In genomic region chr1:42192106-42192505, GRCh38 we compare ENCODE assay signal across 20 cellular contexts. TPM values are rescaled to one million over a fixed set of nuclear protein-coding genes. Genes with fewer than 3 reads are reported as not detected.
DNase-seq lines count a peak whose midpoint lies in the region; ATAC-seq, FAIRE-seq and TF ChIP-seq lines count a peak whose summit lies in the region.
"Had no signal": no experiment of that assay in that cellular context is flagged by ENCODE, and none has a peak within 500 bp of the region (broad histone marks: within the 10 kb centered on the region; RNA-seq: fewer than 3 reads in every experiment).

No MANE protein-coding gene starts in this region.

- no peak overlapping the region for H3K27ac ChIP-seq in GM23338 (ENCODE audit: low read depth)
- H3K27ac ChIP-seq in stomach, result no peak overlapping the region

- H3K9me2 ChIP-seq in GM23338 (ENCODE audit: insufficient read depth), result no peaks in the 10 kb centered on the region

- no peak for DNase-seq in activated T-cell treated with anti-CD3 and anti-CD28 coated beads, Interleukin-2, amount 50 U/mL, for 24 hours
- DNase-seq in activated T-cell treated with anti-CD3 and anti-CD28 coated beads, Interleukin-2, amount 50 U/mL, for 72 hours, result no peak
- DNase-seq in GM23338 (ENCODE audit: low spot score), result no peak
- DNase-seq in bronchial epithelial cell (ENCODE audit: low read depth), result peak; percentile 69
- DNase-seq in natural killer cell treated with Interleukin-12 subunit alpha and Interleukin-12 subunit beta and Interleukin-15 and Interleukin-18, amount 100 ng/mL, for 72 hours (ENCODE audit: low spot score), result no peak
- DNase-seq in stomach, result no peak
- no peak for DNase-seq in stimulated activated CD4-positive, alpha-beta T cell treated with anti-CD3 and anti-CD28 coated beads, Interleukin-15, amount 100 ng/mL, for 24 hours
- no peak for DNase-seq in superior temporal gyrus (ENCODE audit: extremely low spot score)
- DNase-seq: 8988T, DND-41, MV-4-11, NCI-H1694 treated with DMSO at 0.1 percent for 48 hours had no signal

- H3K27me3 Mint-ChIP-seq in activated T-cell treated with anti-CD3 and anti-CD28 coated beads, Interleukin-2, amount 50 U/mL, for 24 hours, result no peaks in the 10 kb centered on the region
- no peaks in the 10 kb centered on the region for H3K27me3 Mint-ChIP-seq in activated T-cell treated with anti-CD3 and anti-CD28 coated beads, Interleukin-2, amount 50 U/mL, for 72 hours (ENCODE audit: low read depth)
- H3K27me3 Mint-ChIP-seq in GM23338 (ENCODE audit: insufficient read depth, low read depth, poor library complexity), result no peaks in the 10 kb centered on the region
- H3K27me3 Mint-ChIP-seq in natural killer cell treated with Interleukin-12 subunit alpha and Interleukin-12 subunit beta and Interleukin-15 and Interleukin-18, amount 100 ng/mL, for 72 hours, result no peaks in the 10 kb centered on the region

- FAIRE-seq in bronchial epithelial cell (lab: Jason Lieb, UNC), result no peak
- FAIRE-seq: GM19239, H1 had no signal

- no peaks in the 10 kb centered on the region for H3K4me1 ChIP-seq in GM23338 (ENCODE audit: insufficient read depth)
- no peaks in the 10 kb centered on the region for H3K4me1 ChIP-seq in stomach

- H3K27ac Mint-ChIP-seq in activated T-cell treated with anti-CD3 and anti-CD28 coated beads, Interleukin-2, amount 50 U/mL, for 24 hours, result peak overlapping the region; percentile 42
- no peak overlapping the region for H3K27ac Mint-ChIP-seq in activated T-cell treated with anti-CD3 and anti-CD28 coated beads, Interleukin-2, amount 50 U/mL, for 72 hours
- 0 out of 2 replicates have a peak overlapping the region, but pooled peaks have one; percentile 8 for H3K27ac Mint-ChIP-seq in GM23338
- peak overlapping the region in 1 of 2 donors; percentile 47 for H3K27ac Mint-ChIP-seq in natural killer cell treated with Interleukin-12 subunit alpha and Interleukin-12 subunit beta and Interleukin-15 and Interleukin-18, amount 100 ng/mL, for 72 hours

- H3F3A ChIP-seq in GM23338 (replicated peaks; ENCODE audit: low read depth), result no peaks in the 10 kb centered on the region

- no peaks in the 10 kb centered on the region for H3K9me3 ChIP-seq in stomach

- no peak overlapping the region for H3K4me3 Mint-ChIP-seq in activated T-cell treated with anti-CD3 and anti-CD28 coated beads, Interleukin-2, amount 50 U/mL, for 24 hours
- no peak overlapping the region for H3K4me3 Mint-ChIP-seq in activated T-cell treated with anti-CD3 and anti-CD28 coated beads, Interleukin-2, amount 50 U/mL, for 72 hours
- no peak overlapping the region for H3K4me3 Mint-ChIP-seq in GM23338
- peak overlapping the region; percentile 46 for H3K4me3 Mint-ChIP-seq in natural killer cell treated with Interleukin-12 subunit alpha and Interleukin-12 subunit beta and Interleukin-15 and Interleukin-18, amount 100 ng/mL, for 72 hours
- H3K4me3 Mint-ChIP-seq: CD14-positive monocyte had no signal

- peaks cover 22% of the 10 kb centered on the region; the same call in 1 of the 2 replicates for H3K36me3 ChIP-seq in GM23338 (ENCODE audit: insufficient read depth)
- peaks cover 5% of the 10 kb centered on the region for H3K36me3 ChIP-seq in bronchial epithelial cell (ENCODE audit: control insufficient read depth, insufficient read depth, low read length)
- peaks cover 20 to 89% (median 85%) of the 10 kb centered on the region in 4 donors for H3K36me3 ChIP-seq in stomach

- H3K4me3 ChIP-seq in GM23338, result no peak overlapping the region
- H3K4me3 ChIP-seq in bronchial epithelial cell (ENCODE audit: low read depth, low read length), result no peak overlapping the region
- no peak overlapping the region for H3K4me3 ChIP-seq in stomach

- no peaks in the 10 kb centered on the region for H4K20me1 ChIP-seq in GM23338 (replicated peaks; ENCODE audit: insufficient read depth)

- 0 out of 2 replicates have a peak, but pooled peaks cover 3% of the 10 kb centered on the region for H3K79me2 ChIP-seq in GM23338 (replicated peaks; ENCODE audit: insufficient read depth)

- peaks cover 89% of the 10 kb centered on the region for H3K36me3 Mint-ChIP-seq in activated T-cell treated with anti-CD3 and anti-CD28 coated beads, Interleukin-2, amount 50 U/mL, for 24 hours (ENCODE audit: low read depth)
- peaks cover 6 to 12% of the 10 kb centered on the region in 2 donors for H3K36me3 Mint-ChIP-seq in activated T-cell treated with anti-CD3 and anti-CD28 coated beads, Interleukin-2, amount 50 U/mL, for 72 hours (ENCODE audit: insufficient read depth in 2 of 2)
- peaks cover 22% of the 10 kb centered on the region for H3K36me3 Mint-ChIP-seq in GM23338 (ENCODE audit: low read depth)
- peaks cover 18% of the 10 kb centered on the region for H3K36me3 Mint-ChIP-seq in natural killer cell treated with Interleukin-12 subunit alpha and Interleukin-12 subunit beta and Interleukin-15 and Interleukin-18, amount 100 ng/mL, for 72 hours

- ATAC-seq in activated T-cell treated with anti-CD3 and anti-CD28 coated beads, Interleukin-2, amount 50 U/mL, for 72 hours (replicated peaks in 1 of 2), result no peak
- ATAC-seq in GM23338, result no peak
- ATAC-seq in natural killer cell treated with Interleukin-12 subunit alpha and Interleukin-12 subunit beta and Interleukin-15 and Interleukin-18, amount 100 ng/mL, for 72 hours, result no peak
- ATAC-seq: Panc1, Right ventricle myocardium inferior had no signal

- no peak overlapping the region for H3K4me2 ChIP-seq in GM23338

- 86 to 94% (median 90%) methylated on average over 4 of the region's 4 CpGs for WGBS in stomach, 5 donors

- H3K4me1 Mint-ChIP-seq in activated T-cell treated with anti-CD3 and anti-CD28 coated beads, Interleukin-2, amount 50 U/mL, for 24 hours (ENCODE audit: low read depth), result no peaks in the 10 kb centered on the region
- H3K4me1 Mint-ChIP-seq in activated T-cell treated with anti-CD3 and anti-CD28 coated beads, Interleukin-2, amount 50 U/mL, for 72 hours (ENCODE audit: low read depth), result no peaks in the 10 kb centered on the region
- H3K4me1 Mint-ChIP-seq in GM23338, result no peaks in the 10 kb centered on the region
- peaks cover 14 to 15% of the 10 kb centered on the region in 2 donors for H3K4me1 Mint-ChIP-seq in natural killer cell treated with Interleukin-12 subunit alpha and Interleukin-12 subunit beta and Interleukin-15 and Interleukin-18, amount 100 ng/mL, for 72 hours (ENCODE audit: low read depth in 2 of 2)
- H3K4me1 Mint-ChIP-seq: CD14-positive monocyte had no signal

- no peak for TF ChIP-seq CTCF in GM23338 (conservative IDR thresholded peaks at IDR 0.05; ENCODE audit: low read depth in 2 of 2)
- TF ChIP-seq CTCF in bronchial epithelial cell (IDR thresholded peaks at IDR 0.05; ENCODE audit: insufficient read depth, low read length, severe bottlenecking), result no peak
- TF ChIP-seq CTCF in stomach (IDR thresholded peaks at IDR 0.05), result no peak

- H3K27me3 ChIP-seq in GM23338 (ENCODE audit: insufficient read depth) (no peaks in the 10 kb centered on the region), bronchial epithelial cell (ENCODE audit: control insufficient read depth, insufficient read depth, low read length) (no peaks in the 10 kb centered on the region), stomach (no peaks in the 10 kb centered on the region)

- intact Hi-C loops in stomach (cut with DNase I; ENCODE audit: low total_unique reads), result no loop called here

- TF ChIP-seq POLR2A in stomach (IDR thresholded peaks at IDR 0.05), result no peak

- no peak overlapping the region for H2AFZ ChIP-seq in GM23338

- no peaks in the 10 kb centered on the region for H3K9me3 Mint-ChIP-seq in activated T-cell treated with anti-CD3 and anti-CD28 coated beads, Interleukin-2, amount 50 U/mL, for 24 hours
- no peaks in the 10 kb centered on the region for H3K9me3 Mint-ChIP-seq in activated T-cell treated with anti-CD3 and anti-CD28 coated beads, Interleukin-2, amount 50 U/mL, for 72 hours
- no peaks in the 10 kb centered on the region for H3K9me3 Mint-ChIP-seq in GM23338
- no peaks in the 10 kb centered on the region for H3K9me3 Mint-ChIP-seq in natural killer cell treated with Interleukin-12 subunit alpha and Interleukin-12 subunit beta and Interleukin-15 and Interleukin-18, amount 100 ng/mL, for 72 hours
- H3K9me3 Mint-ChIP-seq: CD14-positive monocyte had no signal

- TF ChIP-seq EP300 in stomach (IDR thresholded peaks at IDR 0.05), result no peak

TF ChIP-seq in GM23338, 12 proteins besides CTCF, POLR2A, EP300 and RAD21 (continues in another document):
- TF ChIP-seq EZH2 (IDR thresholded peaks at IDR 0.05; ENCODE audit: low read depth, unreplicated experiment) (no peak), CREB1 (CRISPR knock-in tag; IDR thresholded peaks at IDR 0.05; ENCODE audit: low read depth) (no peak)

RNA-seq across cellular contexts. Expression of gene GUCA2A, which starts 27.6 kb away (rescaled TPM):
- not detected for total RNA-seq in activated T-cell treated with anti-CD3 and anti-CD28 coated beads, Interleukin-2, amount 50 U/mL, for 72 hours
- total RNA-seq in GM23338 (2014; rRNA removed; shearing (Covaris generic)), result not detected in 2 replicates
- not detected in 2 replicates for polyA plus RNA-seq in GM23338 (2016; fragmentation: Nextera tagmentation; extraction: Ambion mirVana)
- total RNA-seq in bronchial epithelial cell, result not detected in 2 replicates
- total RNA-seq in natural killer cell treated with Interleukin-12 subunit alpha and Interleukin-12 subunit beta and Interleukin-15 and Interleukin-18, amount 100 ng/mL, for 72 hours, result not detected
- total RNA-seq in stomach, result 1 to 10 TPM in 2 of 5 donors, not detected in 3; 1.8 to 3.1 TPM
- not detected for polyA plus RNA-seq in stomach
- total RNA-seq: G401, H1, NCI-H460, Right ventricle myocardium inferior had no signal
- polyA plus RNA-seq: AG04450, CD14-positive monocyte, H1 had no signal

RNA-seq across cellular contexts. Expression of gene GUCA2B, which starts 38.9 kb away (rescaled TPM):
- total RNA-seq in activated T-cell treated with anti-CD3 and anti-CD28 coated beads, Interleukin-2, amount 50 U/mL, for 72 hours, result not detected
- not detected in 2 replicates for total RNA-seq in GM23338 (2014; rRNA removed; shearing (Covaris generic))
- not detected in 2 replicates for polyA plus RNA-seq in GM23338 (2016; fragmentation: Nextera tagmentation; extraction: Ambion mirVana)
- total RNA-seq in bronchial epithelial cell, result not detected in 2 replicates
- not detected for total RNA-seq in natural killer cell treated with Interleukin-12 subunit alpha and Interleukin-12 subunit beta and Interleukin-15 and Interleukin-18, amount 100 ng/mL, for 72 hours
- 1 to 10 TPM in 1 of 5 donors, not detected in 4; 4.6 TPM for total RNA-seq in stomach
- polyA plus RNA-seq in stomach, result 10 to 100 TPM in 1 of 3 donors, 1 to 10 TPM in 2; 2.2 to 13.1 (median 4.9) TPM
- total RNA-seq: G401, H1, NCI-H460, Right ventricle myocardium inferior had no signal
- polyA plus RNA-seq: AG04450, CD14-positive monocyte, H1 had no signal
